8 cellular contexts compared by ENCODE assay signal in genomic region chr3:128123538-128124368, GRCh38. TPM values are rescaled to one million over a fixed set of nuclear protein-coding genes. Genes with fewer than 3 reads are reported as not detected.
DNase-seq lines count a peak whose midpoint lies in the region; ATAC-seq, FAIRE-seq and TF ChIP-seq lines count a peak whose summit lies in the region.

Gene RUVBL1 (minus strand): TSS chr3:128123812. CDS start chr3:128123724, 88 bp downstream.

- H3K4me1 Mint-ChIP-seq in T-cell = peaks cover 29 to 42% (median 32%) of the 10 kb centered on the region in 3 donors
- H3K4me1 Mint-ChIP-seq in type B pancreatic cell (ENCODE audit: unreplicated experiment) = peaks cover 7% of the 10 kb centered on the region

- TF ChIP-seq CTCF in type B pancreatic cell (conservative IDR thresholded peaks at IDR 0.05) = no peak

- CTCF ChIA-PET in T-cell (lab: Charles Lee) = interaction anchor here (0.5 to 3.1 kb wide), 9 partner anchors 10 to 513 kb away, joined by 3 to 21 read pairs (median 3); partner anchors contain the start of gene EEFSEC (in 1 of the 2)

- H3K27ac ChIP-seq in adipose tissue (ENCODE audit: low read depth, low read length) = no peak within 1 kb of the TSS

- H3K36me3 Mint-ChIP-seq in T-cell (peaks cover 10% of the 10 kb centered on the region), type B pancreatic cell (peaks cover 4% of the 10 kb centered on the region)

- intact Hi-C loops in cardiac septum (cut with DNase I) = loop anchor here (2.0 to 5.0 kb wide), 2 partner anchors 29 to 46 kb away; partner anchors contain the start of gene EEFSEC

- H3K27ac Mint-ChIP-seq in T-cell = peak within 1 kb of the TSS; percentile 94 to 95
- H3K27ac Mint-ChIP-seq in type B pancreatic cell = peak within 1 kb of the TSS; percentile 96

- DNase-seq in GM12891 (ENCODE audit: insufficient read length, low spot score) (peak; percentile 94), NCI-H1436 treated with DMSO at 0.1 percent for 48 hours (lab: John Stamatoyannopoulos, UW) (peak; percentile 96), T-cell (peak; percentile 87 to 99 (median 98)), cardiac septum (ENCODE audit: low spot score) (peak; percentile 98), pons (ENCODE audit: low spot score) (peak; percentile 96), type B pancreatic cell (ENCODE audit: extremely low spot score, unreplicated experiment) (peak; percentile 96)

- 2 to 3% (median 3%) methylated on average over 47 of the region's 47 CpGs for WGBS in adipose tissue, 3 donors

- TF ChIP-seq POLR2A in GM12891 (IDR thresholded peaks at IDR 0.05; ENCODE audit: low read depth, low read length) = peak; percentile 25; the same call in 1 of the 2 replicates

- peak within 1 kb of the TSS; percentile 97 to 100 (median 97) for H3K4me3 Mint-ChIP-seq in T-cell
- H3K4me3 Mint-ChIP-seq in type B pancreatic cell = peak within 1 kb of the TSS; percentile 99

- no peaks in the 10 kb centered on the region for H3K9me3 Mint-ChIP-seq in T-cell
- H3K9me3 Mint-ChIP-seq in type B pancreatic cell = no peaks in the 10 kb centered on the region

- FAIRE-seq in GM12891 (lab: Jason Lieb, UNC) = peak; percentile 94

- ATAC-seq in HG02840 (IDR thresholded peaks at IDR 0.05; ENCODE audit: low FRiP score, unreplicated experiment) (peak; percentile 96), T-cell (replicated peaks in 1 of 4) (peak; percentile 94 to 99 (median 99))

- H3K27me3 Mint-ChIP-seq in T-cell = no peaks in the 10 kb centered on the region
- peaks cover 1% of the 10 kb centered on the region for H3K27me3 Mint-ChIP-seq in type B pancreatic cell

- POLR2A ChIA-PET in T-cell (lab: Charles Lee) = interaction anchor here (0.6 to 2.0 kb wide), 5 partner anchors 10 to 172 kb away, joined by 3 to 10 read pairs (median 4); partner anchors contain the start of gene EEFSEC (in 2 of the 2)

TF ChIP-seq in GM12891, 5 proteins besides CTCF, POLR2A, EP300 and RAD21:
- TF ChIP-seq POLR2AphosphoS5 (IDR thresholded peaks at IDR 0.05; ENCODE audit: low read depth, low read length) (peak; percentile 59; the same call in 1 of the 2 replicates), SPI1 (IDR thresholded peaks at IDR 0.05; ENCODE audit: low read depth, low read length) (peak; percentile 34; the same call in 1 of the 2 replicates), POU2F2 (IDR thresholded peaks at IDR 0.05; ENCODE audit: low read depth, low read length) (peak; percentile 84), TAF1 (IDR thresholded peaks at IDR 0.05; ENCODE audit: low read depth, low read length) (peak; percentile 67; the same call in 1 of the 2 replicates), PAX5 (IDR thresholded peaks at IDR 0.05; ENCODE audit: insufficient read depth, low read length, severe bottlenecking) (no peak)

RNA-seq across cellular contexts. Expression of gene RUVBL1, which starts in this region (rescaled TPM):
- polyA plus RNA-seq in GM12891 (2012; ENCODE audit: low read depth, missing spikeins) = 72.8 TPM
- total RNA-seq in T-cell (10 to 100 TPM; 21.4 to 33.4 (median 29.9) TPM), cardiac septum (19.7 TPM), type B pancreatic cell (ENCODE audit: low replicate concordance) (34.6 and 61.1 TPM in 2 replicates)
- polyA plus RNA-seq in adipose tissue = 10 to 100 TPM; 11.8 to 29.0 (median 16.0) TPM
